23 cellular contexts compared by ENCODE assay signal in genomic region chr5:95937607-95938152, GRCh38. TPM values are rescaled to one million over a fixed set of nuclear protein-coding genes. Genes with fewer than 3 reads are reported as not detected.
A peak's percentile ranks its signal among the peaks of the same experiment; 100 is the strongest.
DNase-seq lines count a peak whose midpoint lies in the region; ATAC-seq, FAIRE-seq and TF ChIP-seq lines count a peak whose summit lies in the region.
"Had no signal": no experiment of that assay in that cellular context is flagged by ENCODE, and none has a peak within 500 bp of the region (broad histone marks: within the 10 kb centered on the region; RNA-seq: fewer than 3 reads in every experiment).

No MANE protein-coding gene starts in this region.

- no peak for TF ChIP-seq CTCF in GM23338 (conservative IDR thresholded peaks at IDR 0.05; ENCODE audit: low read depth in 2 of 2)
- TF ChIP-seq CTCF in K562 (IDR thresholded peaks at IDR 0.05 in 2 of 3, conservative IDR thresholded peaks at IDR 0.05 in 1 of 3; ENCODE audit: insufficient read depth in 2 of 3, low read depth in 1 of 3, low read length in 3 of 3): no peak

- H3K4me2 ChIP-seq in GM23338 (no peak overlapping the region), K562 (ENCODE audit: insufficient read depth, low read length) (peak overlapping the region; percentile 26; the same call in 1 of the 2 replicates)
- H3K4me2 ChIP-seq: BLaER1 had no signal

- H2AFZ ChIP-seq in GM23338 (no peak overlapping the region), K562 (ENCODE audit: low read depth, low read length) (peak overlapping the region; percentile 57; the same call in 1 of the 2 replicates)

- H3K27ac Mint-ChIP-seq in GM23338: peak overlapping the region; percentile 54; the same call in 1 of the 2 replicates
- H3K27ac Mint-ChIP-seq: CD4-positive, alpha-beta T cell had no signal

- CTCF ChIA-PET in K562 (lab: Yijun Ruan, JAX; ENCODE audit: low intra/inter-chr PET ratio): interaction anchor here (0.6 kb wide), 1 partner anchor 13 kb away, joined by 3 read pairs; no protein-coding TSS in a partner anchor

- FAIRE-seq in K562 (lab: Jason Lieb, UNC): no peak
- FAIRE-seq: GM12878 had no signal

- no peak for TF ChIP-seq POLR2A in K562 (conservative IDR thresholded peaks at IDR 0.05)

- H3K9me3 Mint-ChIP-seq in GM23338: no peaks in the 10 kb centered on the region
- H3K9me3 Mint-ChIP-seq: CD4-positive, alpha-beta T cell had no signal

- H3K4me3 ChIP-seq in GM23338 (no peak overlapping the region), K562 (no peak overlapping the region)
- H3K4me3 ChIP-seq: BLaER1, GM12878, Peyer's patch, SJCRH30 had no signal

- POLR2A ChIA-PET in K562 (lab: Yijun Ruan, JAX): interaction anchor here (1.0 to 1.9 kb wide), 5 partner anchors 9 to 148 kb away, joined by 3 to 7 read pairs (median 4); no protein-coding TSS in a partner anchor

- in situ Hi-C loops in K562 (cut with MboI): no loop called here

- H3K9me1 ChIP-seq in K562 (ENCODE audit: control insufficient read depth, insufficient read depth, low read length): no peaks in the 10 kb centered on the region

- no peaks in the 10 kb centered on the region for H3K27me3 Mint-ChIP-seq in GM23338 (ENCODE audit: insufficient read depth, low read depth, poor library complexity)
- H3K27me3 Mint-ChIP-seq: CD4-positive, alpha-beta T cell had no signal

- H3K4me3 Mint-ChIP-seq in GM23338: no peak overlapping the region
- H3K4me3 Mint-ChIP-seq: CD4-positive, alpha-beta T cell had no signal

- H3K4me1 Mint-ChIP-seq in GM23338: peaks cover 24% of the 10 kb centered on the region

- H3K4me1 ChIP-seq in GM23338 (ENCODE audit: insufficient read depth) (peaks cover 24% of the 10 kb centered on the region), K562 (replicated peaks in 1 of 2; ENCODE audit: control insufficient read depth in 2 of 2, insufficient read depth in 2 of 2, low read length in 2 of 2) (peaks cover 9 to 70% of the 10 kb centered on the region in 2 experiments)
- H3K4me1 ChIP-seq: BLaER1, SJCRH30 had no signal

- no peak for TF ChIP-seq RAD21 in K562 (CRISPR knock-in tag; conservative IDR thresholded peaks at IDR 0.05 in 1 of 2, IDR thresholded peaks at IDR 0.05 in 1 of 2)

- H3K9me2 ChIP-seq in GM23338 (ENCODE audit: insufficient read depth): no peaks in the 10 kb centered on the region

- H3K79me2 ChIP-seq in GM23338 (replicated peaks; ENCODE audit: insufficient read depth) (no peaks in the 10 kb centered on the region; the same call in 1 of the 2 replicates), K562 (ENCODE audit: control insufficient read depth, insufficient read depth, low read length) (peaks cover 45% of the 10 kb centered on the region)

- H3K27me3 ChIP-seq in GM23338 (ENCODE audit: insufficient read depth) (no peaks in the 10 kb centered on the region), K562 (ENCODE audit: control insufficient read depth in 2 of 2, insufficient read depth in 2 of 2, low read length in 2 of 2) (no peaks in the 10 kb centered on the region)
- H3K27me3 ChIP-seq: BLaER1, Peyer's patch, SJCRH30 had no signal

- DNase-seq in GM23338 (ENCODE audit: low spot score) (no peak), K562 (ENCODE audit: extremely low read depth in 1 of 4, low spot score in 3 of 4) (peak in 1 of 4 experiments; percentile 35), left lobe of liver (ENCODE audit: low spot score) (no peak), substantia nigra (lab: John Stamatoyannopoulos, UW) (no peak), SW480 (ENCODE audit: low spot score) (no peak)
- DNase-seq in activated naive CD4-positive, alpha-beta T cell treated with Interleukin-2 at 50 U/mL for 16 hours: no peak
- DNase-seq: ACHN; Caco-2; CD4-positive, alpha-beta T cell; DND-41; HCEC 1CT; KG1; NCI-H1092; NCI-H1436; NCI-H187 treated with DMSO at 0.1 percent for 48 hours; NCI-H226; NCI-H524; NCI-H82; Peyer's patch; SJCRH30 had no signal

- H3K36me3 Mint-ChIP-seq in GM23338 (ENCODE audit: low read depth): no peaks in the 10 kb centered on the region

- no peaks in the 10 kb centered on the region for H3K9me3 ChIP-seq in K562 (replicated peaks; ENCODE audit: control insufficient read depth, insufficient read depth, low read depth, low read length)
- H3K9me3 ChIP-seq: BLaER1, Caco-2, Peyer's patch, SJCRH30 had no signal

- no peaks in the 10 kb centered on the region for H3F3A ChIP-seq in GM23338 (replicated peaks; ENCODE audit: low read depth)

- WGBS in K562 (ENCODE audit: insufficient coverage, low coverage, missing lambda C conversion rate): 2% methylated on average over 3 of the region's 3 CpGs

- H4K20me1 ChIP-seq in GM23338 (replicated peaks; ENCODE audit: insufficient read depth) (no peaks in the 10 kb centered on the region), K562 (replicated peaks; ENCODE audit: control insufficient read depth, insufficient read depth, low read length) (no peaks in the 10 kb centered on the region)
- H4K20me1 ChIP-seq: BLaER1 had no signal

- H3K36me3 ChIP-seq in GM23338 (ENCODE audit: insufficient read depth) (no peaks in the 10 kb centered on the region), K562 (ENCODE audit: control insufficient read depth, insufficient read depth, low read length) (no peaks in the 10 kb centered on the region; the same call in 2 of the 3 replicates)
- H3K36me3 ChIP-seq: BLaER1, Peyer's patch, SJCRH30 had no signal

- TF ChIP-seq EP300 in K562 (IDR thresholded peaks at IDR 0.05; ENCODE audit: low read length): peak; percentile 34; the same call in 1 of the 2 replicates

- H3K9ac ChIP-seq in K562 (ENCODE audit: insufficient read depth in 1 of 2, low read depth in 2 of 2, low read length in 2 of 2): peak overlapping the region in 1 of 2 experiments; percentile 50; a peak in 1 of 4 replicates
- H3K9ac ChIP-seq: BLaER1 had no signal

- intact Hi-C loops in K562 (cut with micrococcal nuclease): loop anchor here (10.0 kb wide), 1 partner anchor 213 kb away; no protein-coding TSS in a partner anchor

- no TSS peak for BruUV-seq in K562 (replicated peaks; lab: Mats Ljungman, UMichigan)

- no peak overlapping the region for H3K27ac ChIP-seq in GM23338 (ENCODE audit: low read depth)
- peak overlapping the region; percentile 29; the same call in 1 of the 3 replicates for H3K27ac ChIP-seq in K562 (ENCODE audit: extremely low read depth, low read depth, low read length)
- peak overlapping the region; percentile 32 for H3K27ac ChIP-seq in substantia nigra (ENCODE audit: low read depth, low read length, poor library complexity, severe bottlenecking)
- H3K27ac ChIP-seq: BLaER1, Peyer's patch, SJCRH30 had no signal

- ATAC-seq in GM23338 (no peak), K562 (no peak), left lobe of liver (peak; percentile 49), HG03159 (IDR thresholded peaks at IDR 0.05; ENCODE audit: unreplicated experiment) (no peak)
- ATAC-seq: GM12878 had no signal

TF ChIP-seq in GM23338, 12 proteins besides CTCF, POLR2A, EP300 and RAD21 (continues in another document):
- no peak for TF ChIP-seq ZNF114 (CRISPR knock-in tag; IDR thresholded peaks at IDR 0.05)
- no peak for TF ChIP-seq POLR2AphosphoS5 (IDR thresholded peaks at IDR 0.05; ENCODE audit: low read depth)
- TF ChIP-seq ETS1 (IDR thresholded peaks at IDR 0.05): no peak
- TF ChIP-seq NANOG (IDR thresholded peaks at IDR 0.05; ENCODE audit: borderline replicate concordance): no peak
- no peak for TF ChIP-seq ZNF331 (CRISPR knock-in tag; IDR thresholded peaks at IDR 0.05; ENCODE audit: low read depth)

TF ChIP-seq in K562, 482 proteins besides CTCF, POLR2A, EP300 and RAD21 (continues in another document):
- TF ChIP-seq TAL1 (IDR thresholded peaks at IDR 0.05) (peak; percentile 14; the same call in 1 of the 2 replicates), SIN3B (IDR thresholded peaks at IDR 0.05; ENCODE audit: low read depth) (no peak), FOXP1 (CRISPR knock-in tag; IDR thresholded peaks at IDR 0.05) (no peak), ZC3H11A (IDR thresholded peaks at IDR 0.05; ENCODE audit: low read depth, low read length) (no peak), CCNT2 (IDR thresholded peaks at IDR 0.05; ENCODE audit: borderline replicate concordance, extremely low read depth, insufficient read length, low read depth, low read length) (peak; percentile 51), RFX5 (IDR thresholded peaks at IDR 0.05; ENCODE audit: low read depth, low read length) (no peak)
- TF ChIP-seq, protein P1, sequence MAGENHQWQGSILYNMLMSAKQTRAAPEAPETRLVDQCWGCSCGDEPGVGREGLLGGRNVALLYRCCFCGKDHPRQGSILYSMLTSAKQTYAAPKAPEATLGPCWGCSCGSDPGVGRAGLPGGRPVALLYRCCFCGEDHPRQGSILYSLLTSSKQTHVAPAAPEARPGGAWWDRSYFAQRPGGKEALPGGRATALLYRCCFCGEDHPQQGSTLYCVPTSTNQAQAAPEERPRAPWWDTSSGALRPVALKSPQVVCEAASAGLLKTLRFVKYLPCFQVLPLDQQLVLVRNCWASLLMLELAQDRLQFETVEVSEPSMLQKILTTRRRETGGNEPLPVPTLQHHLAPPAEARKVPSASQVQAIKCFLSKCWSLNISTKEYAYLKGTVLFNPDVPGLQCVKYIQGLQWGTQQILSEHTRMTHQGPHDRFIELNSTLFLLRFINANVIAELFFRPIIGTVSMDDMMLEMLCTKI (IDR thresholded peaks at IDR 0.05; ENCODE audit: partially characterized antibody): no peak

RNA-seq across cellular contexts. Expression of gene ELL2, which starts 24.0 kb away (rescaled TPM):
- 17.7 and 32.6 TPM in 2 replicates for total RNA-seq in GM23338 (2014; rRNA removed; shearing (Covaris generic))
- polyA plus RNA-seq in GM23338 (2016; fragmentation: Nextera tagmentation; extraction: Ambion mirVana) (5.8 and 7.4 TPM in 2 replicates), K562 (2011; rRNA removed) (11.1 and 16.3 TPM in 2 replicates), K562 (2014; fragmentation: Illumina TruSeq; extraction: Trizol) (11.4 and 14.5 TPM in 2 replicates), K562 (2014; fragmentation: Nextera tagmentation; extraction: Ambion mirVana) (1 to 10 TPM; 4.3 to 6.8 TPM), K562 (2014; rRNA removed) (9.0 and 14.6 TPM in 2 replicates)
- 31.2 and 65.3 TPM in 2 replicates for total RNA-seq in K562 (2011; cell fraction: chromatin; rRNA removed; ENCODE audit: low replicate concordance)
- total RNA-seq in K562 (2011; cell fraction: nucleolus; rRNA removed): 11.2 and 15.0 TPM in 2 replicates
- 29.9 and 45.8 TPM in 2 replicates for total RNA-seq in K562 (2011; cell fraction: nucleoplasm; rRNA removed)
- total RNA-seq in K562 (2014; rRNA removed) (14.0 and 18.3 TPM in 2 replicates), K562 (2014; rRNA removed; fragmentation: Illumina TruSeq; extraction: Trizol) (14.7 and 17.1 TPM in 2 replicates), K562 (2015; rRNA removed; fragmentation: Illumina TruSeq; extraction: Trizol) (10.1 and 12.5 TPM in 2 replicates), K562 (2021) (16.2 and 23.1 TPM in 2 replicates), left lobe of liver (76.4 TPM)
- 4.0 and 4.7 TPM in 2 replicates for polyA plus RNA-seq in K562 (2011; cell fraction: cytosol; rRNA removed)
- polyA plus RNA-seq in K562 (2011; cell fraction: nucleus; rRNA removed): 13.8 and 14.7 TPM in 2 replicates
- 8.3 and 11.9 TPM in 2 replicates for polyA plus RNA-seq in K562 (2012)
- polyA minus RNA-seq in K562 (2011; rRNA and poly(A)+ RNA removed): 21.9 and 28.0 TPM in 2 replicates
- 4.8 and 11.7 TPM in 2 replicates for polyA minus RNA-seq in K562 (2011; cell fraction: cytosol; rRNA and poly(A)+ RNA removed)
- 21.4 and 33.0 TPM in 2 replicates for polyA minus RNA-seq in K562 (2011; cell fraction: nucleus; rRNA and poly(A)+ RNA removed)
